Comparison of ENCODE assay signal across 17 cellular contexts in the genomic region with DNA sequence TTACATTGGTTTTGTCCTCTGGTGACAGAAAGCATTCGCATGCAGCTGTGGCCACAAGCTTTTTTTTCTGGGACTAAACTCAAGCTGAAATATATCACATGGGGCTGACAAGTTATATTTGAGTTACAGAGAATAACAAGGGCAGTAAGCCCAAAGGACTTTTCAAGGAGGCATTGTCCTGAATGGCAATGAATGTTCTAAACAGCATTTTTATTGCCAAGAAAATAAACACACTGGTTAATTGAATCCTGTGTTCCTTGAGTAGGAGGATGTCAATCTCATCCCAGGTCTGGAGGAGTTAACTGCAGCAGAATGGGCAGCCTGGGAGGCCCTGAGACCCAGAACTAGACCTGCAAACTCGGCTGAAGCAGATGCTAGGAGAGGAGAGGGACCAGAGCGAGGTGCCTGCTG.
DNase-seq lines count a peak whose midpoint lies in the region; ATAC-seq and TF ChIP-seq lines count a peak whose summit lies in the region.
"Had no signal": no experiment of that assay in that cellular context is flagged by ENCODE, and none has a peak within 500 bp of the region (broad histone marks: within the 10 kb centered on the region; RNA-seq: fewer than 3 reads in every experiment).

No MANE protein-coding gene starts in this region.

- H3K36me3 ChIP-seq in BLaER1 treated with 17β-estradiol and CSF1 and Interleukin-3, amounts not matched to agents 10 nM and 100 nM: no peaks in the 10 kb centered on the region
- H3K36me3 ChIP-seq in MG63: no peaks in the 10 kb centered on the region
- no peaks in the 10 kb centered on the region for H3K36me3 ChIP-seq in fibroblast of lung (ENCODE audit: control insufficient read depth, insufficient read depth, low read length)
- no peaks in the 10 kb centered on the region for H3K36me3 ChIP-seq in upper lobe of left lung

- H3K9ac ChIP-seq in BLaER1 treated with 17β-estradiol and CSF1 and Interleukin-3, amounts not matched to agents 10 nM and 100 nM: peak overlapping the region in 2 of 11 experiments; percentile 26 to 34; a peak in 2 of 22 replicates
- H3K9ac ChIP-seq in fibroblast of lung (ENCODE audit: insufficient read depth, low read length): no peak overlapping the region
- H3K9ac ChIP-seq: KMS-11 had no signal

- H3K27me3 Mint-ChIP-seq in nephron progenitor cell (ENCODE audit: low read depth, poor library complexity): peaks cover 12% of the 10 kb centered on the region

- H3K27ac ChIP-seq in BLaER1 treated with 17β-estradiol and CSF1 and Interleukin-3, amounts not matched to agents 10 nM and 100 nM: peak overlapping the region in 3 of 11 experiments; percentile 4 to 31 (median 21); a peak in 4 of 22 replicates
- H3K27ac ChIP-seq in fibroblast of lung (ENCODE audit: insufficient read depth, low read length): no peak overlapping the region
- H3K27ac ChIP-seq in upper lobe of left lung: no peak overlapping the region
- H3K27ac ChIP-seq: KMS-11 had no signal

- H3K27ac Mint-ChIP-seq in nephron progenitor cell: no peak overlapping the region
- H3K27ac Mint-ChIP-seq: activated naive CD4-positive, alpha-beta T cell treated with anti-CD3 and anti-CD28 coated beads for 36 hours; CD4-positive, alpha-beta T cell; dendritic cell treated with granulocyte-macrophage colony-stimulating factor and Interleukin-4, amounts not matched to agents 40 ng/mL and 50 ng/mL, for 4 days; stimulated activated effector memory CD8-positive, alpha-beta T cell treated with anti-CD3 and anti-CD28 coated beads, Interleukin-12 subunit alpha, Interleukin-12 subunit beta, amount 100 ng/mL, for 72 hours had no signal

- intact Hi-C loops in left colon (cut with DNase I, micrococcal nuclease): no loop called here

- ATAC-seq in upper lobe of left lung (ENCODE audit: low FRiP score in 2 of 2) (no peak), left colon (no peak)
- ATAC-seq: stimulated activated effector memory CD8-positive, alpha-beta T cell treated with anti-CD3 and anti-CD28 coated beads, Interleukin-12 subunit alpha, Interleukin-12 subunit beta, amount 100 ng/mL, for 72 hours had no signal

- TF ChIP-seq CTCF in fibroblast of lung (conservative IDR thresholded peaks at IDR 0.05 in 1 of 2, IDR thresholded peaks at IDR 0.05 in 1 of 2; ENCODE audit: low read depth in 1 of 2, low read length in 2 of 2): no peak
- no peak for TF ChIP-seq CTCF in nephron progenitor cell (IDR thresholded peaks at IDR 0.05)
- TF ChIP-seq CTCF in upper lobe of left lung (IDR thresholded peaks at IDR 0.05): no peak

- H3K4me3 Mint-ChIP-seq in nephron progenitor cell: peak overlapping the region; percentile 28
- H3K4me3 Mint-ChIP-seq: activated naive CD4-positive, alpha-beta T cell treated with anti-CD3 and anti-CD28 coated beads for 36 hours; CD4-positive, alpha-beta T cell; dendritic cell treated with granulocyte-macrophage colony-stimulating factor and Interleukin-4, amounts not matched to agents 40 ng/mL and 50 ng/mL, for 4 days; stimulated activated effector memory CD8-positive, alpha-beta T cell treated with anti-CD3 and anti-CD28 coated beads, Interleukin-12 subunit alpha, Interleukin-12 subunit beta, amount 100 ng/mL, for 72 hours had no signal

- H4K20me1 ChIP-seq in BLaER1 treated with 17β-estradiol and CSF1 and Interleukin-3, amounts not matched to agents 10 nM and 100 nM: no peaks in the 10 kb centered on the region
- H4K20me1 ChIP-seq in fibroblast of lung (ENCODE audit: control insufficient read depth, extremely low read depth, insufficient read depth, low read length): no peaks in the 10 kb centered on the region

- H3K4me1 ChIP-seq in BLaER1 treated with 17β-estradiol and CSF1 and Interleukin-3, amounts not matched to agents 10 nM and 100 nM: peaks cover 14 to 49% (median 33%) of the 10 kb centered on the region in 10 experiments
- H3K4me1 ChIP-seq in fibroblast of lung (ENCODE audit: control insufficient read depth, extremely low read depth, insufficient read depth, low read length) (peaks cover 36% of the 10 kb centered on the region), upper lobe of left lung (no peaks in the 10 kb centered on the region)

- WGBS in upper lobe of left lung, 2 donors: 51% methylated on average over 3 of the region's 3 CpGs

- DNase-seq in MG63 (peak; percentile 47), fibroblast of lung (ENCODE audit: low read depth in 2 of 2) (peak; percentile 27 to 39), nephron progenitor cell (peak; percentile 17), upper lobe of left lung (no peak), left colon (no peak), NCI-H1417 treated with DMSO at 0.1 percent for 48 hours (lab: John Stamatoyannopoulos, UW) (no peak), SIG-M5 (lab: John Stamatoyannopoulos, UW) (no peak)
- DNase-seq: activated CD4-positive, alpha-beta T cell treated with anti-CD3 and anti-CD28 coated beads for 4 hours; activated naive CD4-positive, alpha-beta T cell treated with anti-CD3 and anti-CD28 coated beads for 36 hours; CD4-positive, alpha-beta T cell; hypothalamus; NCI-H345; posterior cingulate gyrus had no signal

- peaks cover 43% of the 10 kb centered on the region for H3K4me1 Mint-ChIP-seq in nephron progenitor cell
- H3K4me1 Mint-ChIP-seq: stimulated activated effector memory CD8-positive, alpha-beta T cell treated with anti-CD3 and anti-CD28 coated beads, Interleukin-12 subunit alpha, Interleukin-12 subunit beta, amount 100 ng/mL, for 72 hours had no signal

- H2AFZ ChIP-seq in fibroblast of lung (ENCODE audit: low read length): no peak overlapping the region

- no peaks in the 10 kb centered on the region for H3K9me3 Mint-ChIP-seq in nephron progenitor cell
- H3K9me3 Mint-ChIP-seq: activated naive CD4-positive, alpha-beta T cell treated with anti-CD3 and anti-CD28 coated beads for 36 hours; CD4-positive, alpha-beta T cell; dendritic cell treated with granulocyte-macrophage colony-stimulating factor and Interleukin-4, amounts not matched to agents 40 ng/mL and 50 ng/mL, for 4 days; stimulated activated effector memory CD8-positive, alpha-beta T cell treated with anti-CD3 and anti-CD28 coated beads, Interleukin-12 subunit alpha, Interleukin-12 subunit beta, amount 100 ng/mL, for 72 hours had no signal

- H3K36me3 Mint-ChIP-seq in nephron progenitor cell (ENCODE audit: low read depth): no peaks in the 10 kb centered on the region
- H3K36me3 Mint-ChIP-seq: stimulated activated effector memory CD8-positive, alpha-beta T cell treated with anti-CD3 and anti-CD28 coated beads, Interleukin-12 subunit alpha, Interleukin-12 subunit beta, amount 100 ng/mL, for 72 hours had no signal

- H3K79me2 ChIP-seq in fibroblast of lung (ENCODE audit: control insufficient read depth, insufficient read depth, low read length): no peaks in the 10 kb centered on the region

- no peak for TF ChIP-seq POLR2A in upper lobe of left lung (IDR thresholded peaks at IDR 0.05)

- H3K4me2 ChIP-seq in BLaER1 treated with 17β-estradiol and CSF1 and Interleukin-3, amounts not matched to agents 10 nM and 100 nM: peak overlapping the region; percentile 46 to 82 (median 74); a peak in 21 of 22 replicates
- H3K4me2 ChIP-seq in fibroblast of lung (ENCODE audit: extremely low read depth, insufficient read depth, low read length): no peak overlapping the region
- H3K4me2 ChIP-seq: KMS-11 had no signal

- no peaks in the 10 kb centered on the region for H3K9me3 ChIP-seq in BLaER1 treated with 17β-estradiol and CSF1 and Interleukin-3, amounts not matched to agents 10 nM and 100 nM (replicated peaks in 1 of 11)
- H3K9me3 ChIP-seq in MG63: no peaks in the 10 kb centered on the region
- H3K9me3 ChIP-seq in fibroblast of lung (ENCODE audit: control insufficient read depth, insufficient read depth, low read depth, low read length): no peaks in the 10 kb centered on the region
- H3K9me3 ChIP-seq in upper lobe of left lung: no peaks in the 10 kb centered on the region

- H3K4me3 ChIP-seq in BLaER1 treated with 17β-estradiol and CSF1 and Interleukin-3, amounts not matched to agents 10 nM and 100 nM: no peak overlapping the region; a peak in 2 of 20 replicates
- H3K4me3 ChIP-seq in MG63: no peak overlapping the region
- no peak overlapping the region for H3K4me3 ChIP-seq in fibroblast of lung (replicated peaks in 1 of 4; ENCODE audit: control extremely low read depth in 1 of 4, insufficient read depth in 1 of 4, low read depth in 3 of 4, low read length in 4 of 4)
- H3K4me3 ChIP-seq in upper lobe of left lung: no peak overlapping the region

- TF ChIP-seq EP300 in upper lobe of left lung (IDR thresholded peaks at IDR 0.05): no peak

- H3K27me3 ChIP-seq in BLaER1 treated with 17β-estradiol and CSF1 and Interleukin-3, amounts not matched to agents 10 nM and 100 nM: no peaks in the 10 kb centered on the region
- no peaks in the 10 kb centered on the region for H3K27me3 ChIP-seq in MG63
- no peaks in the 10 kb centered on the region for H3K27me3 ChIP-seq in fibroblast of lung (ENCODE audit: control insufficient read depth, insufficient read depth, low read length)
- no peaks in the 10 kb centered on the region for H3K27me3 ChIP-seq in upper lobe of left lung

Comparison
In these comparisons a context has a peak if more than half of its experiments do, and no peak if none do; other contexts are left out.
1. DNase-seq: peak in MG63 (single experiment), fibroblast of lung (2 of 2) and nephron progenitor cell (single experiment); none in upper lobe of left lung (0 of 2), left colon (0 of 2), NCI-H1417 treated with DMSO at 0.1 percent for 48 hours (single experiment) and SIG-M5 (single experiment).